Comparison of ENCODE assay signal across 28 cellular contexts in the genomic region with DNA sequence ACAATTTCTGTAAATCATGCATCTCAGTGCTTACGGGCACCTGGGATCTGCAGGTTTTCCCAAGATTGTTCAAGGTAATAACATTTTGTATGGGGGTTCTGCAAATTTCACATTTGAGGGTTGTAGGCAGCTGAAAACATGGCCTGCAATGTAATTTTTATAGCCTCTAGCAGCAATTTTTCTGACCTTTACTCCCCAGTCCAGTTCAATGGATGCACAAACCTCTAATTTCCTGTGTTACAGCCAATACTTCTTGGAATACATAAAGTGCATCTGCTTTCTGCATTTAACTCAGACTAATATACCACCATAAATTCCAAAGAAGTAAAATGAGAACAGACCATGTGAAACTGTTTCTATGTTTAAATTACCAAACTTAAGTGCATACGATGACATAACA. TPM values are rescaled to one million over a fixed set of nuclear protein-coding genes. Genes with fewer than 3 reads are reported as not detected.
DNase-seq lines count a peak whose midpoint lies in the region; ATAC-seq, FAIRE-seq and TF ChIP-seq lines count a peak whose summit lies in the region.
"Had no signal": no experiment of that assay in that cellular context is flagged by ENCODE, and none has a peak within 500 bp of the region (broad histone marks: within the 10 kb centered on the region; RNA-seq: fewer than 3 reads in every experiment).

No MANE protein-coding gene starts in this region.

- DNase-seq in HepG2 (ENCODE audit: low spot score), result no peak
- DNase-seq in brain microvascular endothelial cell, result no peak
- no peak for DNase-seq in natural killer cell treated with Interleukin-12 subunit alpha and Interleukin-12 subunit beta and Interleukin-15 and Interleukin-18, amount 100 ng/mL, for 72 hours (ENCODE audit: low spot score)
- no peak for DNase-seq in islet precursor cell
- DNase-seq: activated CD4-positive, alpha-beta T cell treated with anti-CD3 and anti-CD28 coated beads for 4 hours; activated CD8-positive, alpha-beta T cell treated with anti-CD3 and anti-CD28 coated beads, Interleukin-2, amount 10 ng/mL, durations not matched to agents 7 days and 5 days; activated naive CD4-positive, alpha-beta T cell treated with anti-CD3 and anti-CD28 coated beads, Interleukin-2, amount 10 ng/mL, durations not matched to agents 7 days and 5 days; CD4-positive, alpha-beta T cell; DMS 273 treated with DMSO at 0.1 percent for 48 hours; heart right ventricle; stimulated activated CD4-positive, alpha-beta T cell treated with anti-CD3 and anti-CD28 coated beads, Interleukin-15, amount 100 ng/mL, for 24 hours; stimulated activated CD4-positive, alpha-beta T cell treated with anti-CD3 and anti-CD28 coated beads, Interleukin-4, amount 100 ng/mL, for 4 hours; SW 1271; T-helper 9 cell; upper lobe of right lung; WERI-Rb-1 had no signal

- in situ Hi-C loops in HepG2 (cut with HindIII; ENCODE audit: extremely low pct_ligation_motif_present, low pct_unique_long_range_greater_than_20kb), result loop anchor here (10.0 kb wide), 1 partner anchor 184 kb away; no protein-coding TSS in a partner anchor
- in situ Hi-C loops in brain microvascular endothelial cell (cut with HindIII; ENCODE audit: low pct_ligation_motif_present, low sequenced_read_pairs), result no loop called here

- no peak overlapping the region for H3K4me3 Mint-ChIP-seq in nephron
- H3K4me3 Mint-ChIP-seq in natural killer cell treated with Interleukin-12 subunit alpha and Interleukin-12 subunit beta and Interleukin-15 and Interleukin-18, amount 100 ng/mL, for 72 hours, result no peak overlapping the region
- H3K4me3 Mint-ChIP-seq: activated CD8-positive, alpha-beta T cell treated with anti-CD3 and anti-CD28 coated beads, Interleukin-2, amount 10 ng/mL, durations not matched to agents 7 days and 5 days; activated naive CD4-positive, alpha-beta T cell treated with anti-CD3 and anti-CD28 coated beads, Interleukin-2, amount 10 ng/mL, durations not matched to agents 7 days and 5 days; CD4-positive, alpha-beta T cell had no signal

- BruUV-seq in HepG2 (replicated peaks; lab: Mats Ljungman, UMichigan), result no TSS peak

- H3K27ac ChIP-seq in liver (ENCODE audit: low read depth in 1 of 2, low read length in 2 of 2) (no peak overlapping the region), HepG2 (ENCODE audit: extremely low read length, insufficient read depth, low read length) (no peak overlapping the region), brain microvascular endothelial cell (peak overlapping the region; percentile 37)
- H3K27ac ChIP-seq: A549, heart right ventricle, neutrophil, upper lobe of right lung, WERI-Rb-1 had no signal

- no peak for TF ChIP-seq POLR2A in HepG2 (IDR thresholded peaks at IDR 0.05; ENCODE audit: insufficient read depth in 1 of 2, low read depth in 2 of 2, low read length in 2 of 2)

- ATAC-seq in HepG2 (no peak), HG03196 (IDR thresholded peaks at IDR 0.05; ENCODE audit: unreplicated experiment) (no peak), GM21390 (IDR thresholded peaks at IDR 0.05; ENCODE audit: unreplicated experiment) (no peak)
- no peak for ATAC-seq in natural killer cell treated with Interleukin-12 subunit alpha and Interleukin-12 subunit beta and Interleukin-15 and Interleukin-18, amount 100 ng/mL, for 72 hours
- ATAC-seq: A549; activated CD8-positive, alpha-beta T cell treated with anti-CD3 and anti-CD28 coated beads, Interleukin-2, amount 10 ng/mL, durations not matched to agents 7 days and 5 days; heart right ventricle; upper lobe of right lung had no signal

- POLR2A ChIA-PET in HepG2 (lab: Yijun Ruan, JAX), result no interaction called here

- H3K27me3 Mint-ChIP-seq in nephron (ENCODE audit: low read depth), result no peaks in the 10 kb centered on the region
- no peaks in the 10 kb centered on the region for H3K27me3 Mint-ChIP-seq in natural killer cell treated with Interleukin-12 subunit alpha and Interleukin-12 subunit beta and Interleukin-15 and Interleukin-18, amount 100 ng/mL, for 72 hours
- H3K27me3 Mint-ChIP-seq: activated naive CD4-positive, alpha-beta T cell treated with anti-CD3 and anti-CD28 coated beads, Interleukin-2, amount 10 ng/mL, durations not matched to agents 7 days and 5 days; CD4-positive, alpha-beta T cell had no signal

- TF ChIP-seq EP300 in HepG2 (IDR thresholded peaks at IDR 0.05; ENCODE audit: low read depth in 2 of 2, low read length in 2 of 2), result no peak
- TF ChIP-seq EP300 in HepG2 (CRISPR knock-in tag; IDR thresholded peaks at IDR 0.05; ENCODE audit: borderline replicate concordance), result no peak

- H3K4me3 ChIP-seq in liver (ENCODE audit: low read depth in 1 of 3, low read length in 3 of 3) (no peak overlapping the region), HepG2 (replicated peaks in 1 of 3; ENCODE audit: insufficient read depth in 1 of 3, low read depth in 2 of 3, low read length in 3 of 3) (no peak overlapping the region), brain microvascular endothelial cell (ENCODE audit: low read depth, low read length) (no peak overlapping the region)
- H3K4me3 ChIP-seq: A549, heart right ventricle, upper lobe of right lung had no signal

- H3K9me3 ChIP-seq in liver (ENCODE audit: control insufficient read depth in 4 of 4, low read length in 3 of 4) (no peaks in the 10 kb centered on the region), HepG2 (ENCODE audit: low read length) (no peaks in the 10 kb centered on the region)
- H3K9me3 ChIP-seq: A549, heart right ventricle, neutrophil, upper lobe of right lung had no signal

- no peaks in the 10 kb centered on the region for H3K36me3 ChIP-seq in liver (ENCODE audit: control insufficient read depth in 4 of 4, insufficient read depth in 3 of 4, low read depth in 1 of 4, low read length in 3 of 4)
- H3K36me3 ChIP-seq in HepG2 (replicated peaks in 1 of 2; ENCODE audit: control insufficient read depth in 1 of 2, insufficient read depth in 2 of 2, low read length in 2 of 2), result no peaks in the 10 kb centered on the region
- H3K36me3 ChIP-seq in brain microvascular endothelial cell (replicated peaks), result no peaks in the 10 kb centered on the region
- H3K36me3 ChIP-seq: heart right ventricle, neutrophil, upper lobe of right lung, WERI-Rb-1 had no signal

- no peaks in the 10 kb centered on the region for H3K36me3 Mint-ChIP-seq in nephron (ENCODE audit: low read depth)
- no peaks in the 10 kb centered on the region for H3K36me3 Mint-ChIP-seq in natural killer cell treated with Interleukin-12 subunit alpha and Interleukin-12 subunit beta and Interleukin-15 and Interleukin-18, amount 100 ng/mL, for 72 hours
- H3K36me3 Mint-ChIP-seq: activated naive CD4-positive, alpha-beta T cell treated with anti-CD3 and anti-CD28 coated beads, Interleukin-2, amount 10 ng/mL, durations not matched to agents 7 days and 5 days had no signal

- FAIRE-seq in HepG2 (lab: Jason Lieb, UNC), result no peak
- FAIRE-seq: A549, endothelial cell of umbilical vein, frontal cortex, GM12892 had no signal

- CTCF ChIA-PET in HepG2 (lab: Yijun Ruan, JAX; ENCODE audit: low intra/inter-chr PET ratio, low total read pairs), result no interaction called here

- H3K4me2 ChIP-seq in HepG2 (ENCODE audit: low read depth, low read length), result no peak overlapping the region

- TF ChIP-seq RAD21 in liver (IDR thresholded peaks at IDR 0.05) (no peak), HepG2 (CRISPR knock-in tag; IDR thresholded peaks at IDR 0.05) (no peak)

- peak overlapping the region; percentile 66 to 87 (median 79) for H3K27ac Mint-ChIP-seq in nephron
- no peak overlapping the region for H3K27ac Mint-ChIP-seq in natural killer cell treated with Interleukin-12 subunit alpha and Interleukin-12 subunit beta and Interleukin-15 and Interleukin-18, amount 100 ng/mL, for 72 hours
- H3K27ac Mint-ChIP-seq: activated CD8-positive, alpha-beta T cell treated with anti-CD3 and anti-CD28 coated beads, Interleukin-2, amount 10 ng/mL, durations not matched to agents 7 days and 5 days; activated naive CD4-positive, alpha-beta T cell treated with anti-CD3 and anti-CD28 coated beads, Interleukin-2, amount 10 ng/mL, durations not matched to agents 7 days and 5 days; CD4-positive, alpha-beta T cell had no signal

- TF ChIP-seq CTCF in liver (IDR thresholded peaks at IDR 0.05; ENCODE audit: low read depth, low read length, missing input control) (no peak), HepG2 (CRISPR knock-in tag; IDR thresholded peaks at IDR 0.05) (no peak), brain microvascular endothelial cell (IDR thresholded peaks at IDR 0.05; ENCODE audit: low read depth, low read length, missing control alignments) (no peak), nephron (IDR thresholded peaks at IDR 0.05; ENCODE audit: unreplicated experiment in 3 of 3) (no peak)

- H3K9me3 Mint-ChIP-seq in nephron, result no peaks in the 10 kb centered on the region
- H3K9me3 Mint-ChIP-seq in natural killer cell treated with Interleukin-12 subunit alpha and Interleukin-12 subunit beta and Interleukin-15 and Interleukin-18, amount 100 ng/mL, for 72 hours, result no peaks in the 10 kb centered on the region
- H3K9me3 Mint-ChIP-seq: activated naive CD4-positive, alpha-beta T cell treated with anti-CD3 and anti-CD28 coated beads, Interleukin-2, amount 10 ng/mL, durations not matched to agents 7 days and 5 days; CD4-positive, alpha-beta T cell had no signal

- no peaks in the 10 kb centered on the region for H3K79me2 ChIP-seq in HepG2 (ENCODE audit: insufficient read depth, low read length)

- no peaks in the 10 kb centered on the region for H4K20me1 ChIP-seq in HepG2 (ENCODE audit: insufficient read depth, low read length)

- intact Hi-C loops in HepG2 (cut with micrococcal nuclease; ENCODE audit: unreplicated experiment), result loop anchor here (1.0 to 2.0 kb wide), 2 partner anchors 84 to 179 kb away; no protein-coding TSS in a partner anchor

- H3K4me1 ChIP-seq in liver (ENCODE audit: control insufficient read depth in 4 of 4, insufficient read depth in 4 of 4, low read length in 3 of 4) (peaks cover 1 to 13% (median 8%) of the 10 kb centered on the region in 4 donors), HepG2 (ENCODE audit: insufficient read depth, low read length) (no peaks in the 10 kb centered on the region)
- H3K4me1 ChIP-seq: upper lobe of right lung had no signal

- no peaks in the 10 kb centered on the region for H3K27me3 ChIP-seq in liver (ENCODE audit: control insufficient read depth in 4 of 4, insufficient read depth in 4 of 4, low read length in 3 of 4)
- H3K27me3 ChIP-seq in HepG2 (ENCODE audit: control insufficient read depth in 1 of 2, insufficient read depth in 2 of 2, low read length in 2 of 2), result no peaks in the 10 kb centered on the region
- no peaks in the 10 kb centered on the region for H3K27me3 ChIP-seq in brain microvascular endothelial cell (replicated peaks)
- H3K27me3 ChIP-seq: heart right ventricle, neutrophil, upper lobe of right lung had no signal

- no peak overlapping the region for H2AFZ ChIP-seq in HepG2 (ENCODE audit: low read length)

- 86% methylated on average over 2 of the region's 2 CpGs for WGBS in liver
- WGBS in HepG2 (ENCODE audit: low lambda C conversion rate), result 83% methylated on average over 2 of the region's 2 CpGs

- H3K9ac ChIP-seq in liver (ENCODE audit: low read depth in 1 of 2, low read length in 2 of 2) (no peak overlapping the region), HepG2 (ENCODE audit: insufficient read depth, low read depth, low read length) (no peak overlapping the region)

- peaks cover 15% of the 10 kb centered on the region for H3K4me1 Mint-ChIP-seq in nephron
- no peaks in the 10 kb centered on the region for H3K4me1 Mint-ChIP-seq in natural killer cell treated with Interleukin-12 subunit alpha and Interleukin-12 subunit beta and Interleukin-15 and Interleukin-18, amount 100 ng/mL, for 72 hours (ENCODE audit: low read depth in 2 of 2)
- H3K4me1 Mint-ChIP-seq: activated naive CD4-positive, alpha-beta T cell treated with anti-CD3 and anti-CD28 coated beads, Interleukin-2, amount 10 ng/mL, durations not matched to agents 7 days and 5 days had no signal

RNA-seq across cellular contexts. Expression of gene RERGL, which starts 51.0 kb away (rescaled TPM):
- total RNA-seq in liver, result under 1 TPM; 0.19 to 0.67 TPM
- 1 to 10 TPM in 1 of 2 donors, under 1 TPM in 1; 0.98 to 1.2 TPM for polyA plus RNA-seq in liver
- total RNA-seq in HepG2 (2016; rRNA removed; fragmentation: Illumina TruSeq; extraction: Trizol), result not detected in 2 replicates
- total RNA-seq in HepG2 (2016; cell fraction: cytosol; rRNA removed; fragmentation: Illumina TruSeq; extraction: Trizol; ENCODE audit: low read depth), result not detected in 2 replicates
- total RNA-seq in HepG2 (2016; cell fraction: insoluble cytoplasmic fraction; rRNA removed; fragmentation: Illumina TruSeq; extraction: Trizol), result not detected in 2 replicates
- total RNA-seq in HepG2 (2016; cell fraction: membrane; rRNA removed; fragmentation: Illumina TruSeq; extraction: Trizol), result not detected in 2 replicates
- not detected in 2 replicates for total RNA-seq in HepG2 (2016; cell fraction: nucleus; rRNA removed; fragmentation: Illumina TruSeq; extraction: Trizol)
- not detected in 2 replicates for polyA plus RNA-seq in HepG2 (2011; rRNA removed)
- polyA plus RNA-seq in HepG2 (2011; cell fraction: cytosol; rRNA removed), result not detected in 2 replicates
- not detected in 2 replicates for polyA plus RNA-seq in HepG2 (2011; cell fraction: nucleus; rRNA removed)
- not detected in 2 replicates for polyA plus RNA-seq in HepG2 (2012)
- not detected in 2 replicates for polyA plus RNA-seq in HepG2 (2016; cell fraction: cytosol; fragmentation: Illumina TruSeq; extraction: Trizol; ENCODE audit: low read depth)
- not detected in 2 replicates for polyA plus RNA-seq in HepG2 (2016; cell fraction: insoluble cytoplasmic fraction; fragmentation: Illumina TruSeq; extraction: Trizol; ENCODE audit: low read depth)
- not detected in 2 replicates for polyA plus RNA-seq in HepG2 (2016; cell fraction: membrane; fragmentation: Illumina TruSeq; extraction: Trizol; ENCODE audit: low read depth)
- polyA plus RNA-seq in HepG2 (2016; cell fraction: nucleus; fragmentation: Illumina TruSeq; extraction: Trizol; ENCODE audit: insufficient read depth, low read depth), result not detected in 2 replicates
- not detected in 2 replicates for polyA minus RNA-seq in HepG2 (2011; rRNA and poly(A)+ RNA removed; ENCODE audit: low replicate concordance)
- polyA minus RNA-seq in HepG2 (2011; cell fraction: cytosol; rRNA and poly(A)+ RNA removed), result not detected in 2 replicates
- not detected in 2 replicates for polyA minus RNA-seq in HepG2 (2011; cell fraction: nucleus; rRNA and poly(A)+ RNA removed)
- total RNA-seq in natural killer cell treated with Interleukin-12 subunit alpha and Interleukin-12 subunit beta and Interleukin-15 and Interleukin-18, amount 100 ng/mL, for 72 hours, result not detected
- total RNA-seq: activated CD8-positive, alpha-beta T cell treated with anti-CD3 and anti-CD28 coated beads, Interleukin-2, amount 10 ng/mL, durations not matched to agents 7 days and 5 days; CD4-positive, alpha-beta T cell; endothelial cell of umbilical vein; H4; lung microvascular endothelial cell; pulmonary artery endothelial cell had no signal
- polyA plus RNA-seq: A549, endothelial cell of umbilical vein had no signal

Comparison
In these comparisons a context has a peak if more than half of its experiments do, and no peak if none do; other contexts are left out.
1. H3K27ac Mint-ChIP-seq: peak in nephron (3 of 3); none in natural killer cell treated with Interleukin-12 subunit alpha and Interleukin-12 subunit beta and Interleukin-15 and Interleukin-18, amount 100 ng/mL, for 72 hours (0 of 2).